Comparison of ENCODE assay signal across 27 cellular contexts in genomic region chr9:14829204-14829603, GRCh38.
"Had no signal": no experiment of that assay in that cellular context is flagged by ENCODE, and none has a peak within 500 bp of the region (broad histone marks: within the 10 kb centered on the region; RNA-seq: fewer than 3 reads in every experiment).

No MANE protein-coding gene starts in this region.

- H3K4me1 ChIP-seq: stomach, suprapubic skin, testis, thyroid gland, tibial artery, tibial nerve, transverse colon, uterus, vagina had no signal

- DNase-seq: stimulated activated CD4-positive, alpha-beta T cell treated with anti-CD3 and anti-CD28 coated beads, Interleukin-2, amount 100 ng/mL, for 48 hours; stimulated activated CD4-positive, alpha-beta T cell treated with anti-CD3 and anti-CD28 coated beads, Interleukin-4, amount 100 ng/mL, for 1 hour; stimulated activated CD4-positive, alpha-beta T cell treated with anti-CD3 and anti-CD28 coated beads, Interleukin-4, amount 100 ng/mL, for 24 hours; stimulated activated CD4-positive, alpha-beta T cell treated with anti-CD3 and anti-CD28 coated beads, Interleukin-4, amount 100 ng/mL, for 4 hours; stimulated activated CD8-positive, alpha-beta memory T cell treated with anti-CD3 and anti-CD28 coated beads, Interleukin-4, amount 100 ng/mL, for 48 hours; stimulated activated naive B cell treated with anti-CD40 and anti-IgM and Interleukin-4, amounts not matched to agents 10 μg/mL and 1 μg/mL and 100 μg/mL, for 72 hours; stimulated activated naive CD4-positive, alpha-beta T cell; stimulated activated naive CD4-positive, alpha-beta T cell treated with Interleukin-2 at 50 U/mL for 16 hours; stimulated activated naive CD8-positive, alpha-beta T cell treated with anti-CD3 and anti-CD28 coated beads, Interleukin-15, amount 100 ng/mL, for 72 hours; stimulated activated naive CD8-positive, alpha-beta T cell treated with anti-CD3 and anti-CD28 coated beads, Interleukin-15, Interleukin-2, amounts not matched to agents 100 U/mL and 50 U/mL, for 24 hours; stomach; substantia nigra; testis; thyroid gland; tibial artery; transverse colon; trophoblast cell; upper lobe of left lung; upper lobe of right lung; uterus had no signal

- FAIRE-seq: urothelium cell line had no signal

- H3K27me3 ChIP-seq: stomach, suprapubic skin, testis, thyroid gland, tibial artery, tibial nerve, transverse colon, upper lobe of left lung, upper lobe of right lung, uterus, vagina had no signal

- H3K27ac ChIP-seq: stomach, suprapubic skin, testis, thoracic aorta, thyroid gland, tibial artery, tibial nerve, transverse colon, upper lobe of left lung, upper lobe of right lung, uterus, vagina had no signal

- H3K4me3 ChIP-seq: stomach, suprapubic skin, testis, thoracic aorta, thyroid gland, tibial artery, tibial nerve, transverse colon, upper lobe of left lung, upper lobe of right lung, uterus, vagina had no signal

- H3K9me3 ChIP-seq: stomach, suprapubic skin, testis, thoracic aorta, thyroid gland, tibial artery, tibial nerve, transverse colon, upper lobe of left lung, upper lobe of right lung, uterus, vagina had no signal

- ATAC-seq: stimulated activated effector memory CD8-positive, alpha-beta T cell treated with anti-CD3 and anti-CD28 coated beads, Interleukin-12 subunit alpha, Interleukin-12 subunit beta, amount 100 ng/mL, for 72 hours; stimulated activated memory B cell treated with anti-CD40 and anti-IgM and Interleukin-4, amounts not matched to agents 10 μg/mL and 1 μg/mL and 100 μg/mL, for 72 hours; stimulated activated naive B cell treated with anti-CD40 and anti-IgM and Interleukin-4, amounts not matched to agents 10 μg/mL and 1 μg/mL and 100 μg/mL, for 72 hours; stimulated activated naive CD8-positive, alpha-beta T cell treated with anti-CD3 and anti-CD28 coated beads, Interleukin-15, amount 100 ng/mL, for 72 hours; stimulated activated naive CD8-positive, alpha-beta T cell treated with anti-CD3 and anti-CD28 coated beads, Interleukin-15, Interleukin-2, amounts not matched to agents 100 U/mL and 50 U/mL, for 24 hours; upper lobe of right lung had no signal

- H3K36me3 ChIP-seq: stomach, suprapubic skin, thyroid gland, tibial nerve, transverse colon, upper lobe of left lung, upper lobe of right lung, uterus, vagina had no signal
